25 cellular contexts compared by ENCODE assay signal in the genomic region with DNA sequence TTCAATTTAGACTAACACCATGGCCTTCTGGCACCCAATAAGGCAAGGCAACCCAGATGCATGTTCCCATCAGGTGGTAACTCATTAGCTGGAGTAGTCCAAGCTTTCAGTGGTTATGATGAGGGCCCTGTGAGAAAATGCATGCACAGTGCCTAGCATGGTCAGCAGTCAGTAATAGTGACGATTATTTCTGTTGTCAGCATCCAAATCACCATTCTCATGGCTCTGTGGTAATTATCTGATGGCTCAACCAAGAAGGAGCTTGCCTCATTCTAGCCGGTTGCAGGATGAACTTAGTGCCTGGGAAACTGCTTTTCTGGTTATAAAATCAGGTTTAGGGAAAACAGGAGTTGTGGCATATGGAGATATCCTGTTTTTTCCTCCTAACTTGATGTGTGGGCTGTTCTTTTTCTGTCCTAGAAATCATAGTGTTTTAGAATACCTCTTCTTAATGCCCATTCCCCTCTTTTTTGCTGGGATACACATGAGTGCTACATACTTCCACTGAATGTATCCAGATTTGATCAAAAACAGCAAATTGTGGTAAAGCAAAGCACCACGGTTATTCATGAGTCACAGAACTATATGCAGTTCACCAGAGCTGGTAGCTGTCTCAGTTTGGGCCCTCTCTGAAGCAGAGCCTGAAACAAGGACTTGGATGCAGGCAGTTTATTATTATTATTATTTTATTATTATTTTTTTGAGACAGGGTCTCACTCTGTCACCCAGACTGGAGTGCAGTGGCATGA.
DNase-seq lines count a peak whose midpoint lies in the region; ATAC-seq, FAIRE-seq and TF ChIP-seq lines count a peak whose summit lies in the region.
"Had no signal": no experiment of that assay in that cellular context is flagged by ENCODE, and none has a peak within 500 bp of the region (broad histone marks: within the 10 kb centered on the region; RNA-seq: fewer than 3 reads in every experiment).

No MANE protein-coding gene starts in this region.

- no peak overlapping the region for H2BK120ac ChIP-seq in mesendoderm (ENCODE audit: low read depth, low read length)

- peak; percentile 59 for FAIRE-seq in keratinocyte (lab: Jason Lieb, UNC)
- FAIRE-seq: G401.6 had no signal

- no peak for TF ChIP-seq CTCF in keratinocyte (optimal IDR thresholded peaks at IDR 0.05 in 1 of 3, IDR thresholded peaks at IDR 0.05 in 1 of 3, conservative IDR thresholded peaks at IDR 0.05 in 1 of 3; ENCODE audit: extremely low read depth in 1 of 3, insufficient read depth in 2 of 3, low read length in 3 of 3)

- WGBS in GM23248 (ENCODE audit: low coverage in 1 of 2, low lambda C conversion rate in 2 of 2, missing lambda C conversion rate in 2 of 2), 2 experiments: 71 to 74% methylated on average over 3 of the region's 3 CpGs
- no CpG with 5 or more reads among the region's 3 CpGs for WGBS in mesendoderm (ENCODE audit: extremely low coverage, insufficient coverage, low lambda C conversion rate)

- H3K27me3 ChIP-seq in GM23248 (replicated peaks; ENCODE audit: insufficient read depth) (no peaks in the 10 kb centered on the region), adipocyte (replicated peaks; ENCODE audit: control insufficient read depth, insufficient read depth, low read length) (no peaks in the 10 kb centered on the region), keratinocyte (ENCODE audit: control insufficient read depth, extremely low read depth, insufficient read depth, low read length) (no peaks in the 10 kb centered on the region), mesendoderm (ENCODE audit: insufficient read depth, low read length, poor library complexity) (no peaks in the 10 kb centered on the region)

- H3K9me3 ChIP-seq in GM23248 (ENCODE audit: low read depth): no peaks in the 10 kb centered on the region
- H3K9me3 ChIP-seq in adipocyte (ENCODE audit: control insufficient read depth, low read length): no peaks in the 10 kb centered on the region
- H3K9me3 ChIP-seq in keratinocyte (ENCODE audit: control insufficient read depth, low read depth, low read length): no peaks in the 10 kb centered on the region
- H3K9me3 ChIP-seq: thoracic aorta had no signal

- H4K20me1 ChIP-seq in GM23248 (ENCODE audit: insufficient read depth): no peaks in the 10 kb centered on the region
- no peaks in the 10 kb centered on the region for H4K20me1 ChIP-seq in keratinocyte (ENCODE audit: control insufficient read depth, extremely low read depth, insufficient read depth, low read length)

- H3F3A ChIP-seq in GM23248 (ENCODE audit: insufficient read depth): peaks cover 18% of the 10 kb centered on the region

- H3K36me3 ChIP-seq in GM23248 (ENCODE audit: low read depth): no peaks in the 10 kb centered on the region
- H3K36me3 ChIP-seq in adipocyte (ENCODE audit: control insufficient read depth, insufficient read depth, low read length, severe bottlenecking): no peaks in the 10 kb centered on the region
- no peaks in the 10 kb centered on the region for H3K36me3 ChIP-seq in keratinocyte (ENCODE audit: control insufficient read depth in 2 of 2, extremely low read depth in 1 of 2, insufficient read depth in 2 of 2, low read length in 2 of 2)
- no peaks in the 10 kb centered on the region for H3K36me3 ChIP-seq in mesendoderm (ENCODE audit: control insufficient read depth, insufficient read depth, low read length)
- H3K36me3 ChIP-seq: thoracic aorta had no signal

- H3K9me2 ChIP-seq in GM23248 (ENCODE audit: insufficient read depth): no peaks in the 10 kb centered on the region

- H3K9ac ChIP-seq in GM23248: no peak overlapping the region
- no peak overlapping the region for H3K9ac ChIP-seq in adipocyte (ENCODE audit: low read length)
- no peak overlapping the region for H3K9ac ChIP-seq in keratinocyte (ENCODE audit: control insufficient read depth, extremely low read depth, insufficient read depth, low read length)
- no peak overlapping the region for H3K9ac ChIP-seq in mesendoderm (ENCODE audit: low read length)

- no peak overlapping the region for H3K23ac ChIP-seq in mesendoderm (ENCODE audit: low read length)

- in situ Hi-C loops in GM23248 (cut with MboI): no loop called here

- H4K8ac ChIP-seq in mesendoderm (ENCODE audit: low read depth, low read length): no peak overlapping the region

- ATAC-seq in GM18505 (IDR thresholded peaks at IDR 0.05; ENCODE audit: unreplicated experiment): no peak
- ATAC-seq: HCT116, left cardiac atrium, PC-3 had no signal

- H3K4me1 ChIP-seq in GM23248 (ENCODE audit: insufficient read depth) (peaks cover 33% of the 10 kb centered on the region), adipocyte (ENCODE audit: control insufficient read depth, insufficient read depth, low read length) (peaks cover 18% of the 10 kb centered on the region), keratinocyte (ENCODE audit: control insufficient read depth, extremely low read depth, insufficient read depth, low read length) (no peaks in the 10 kb centered on the region), mesendoderm (ENCODE audit: control insufficient read depth, low read depth, low read length) (no peaks in the 10 kb centered on the region)

- H3K79me2 ChIP-seq in GM23248 (ENCODE audit: insufficient read depth) (no peaks in the 10 kb centered on the region), keratinocyte (ENCODE audit: control insufficient read depth, insufficient read depth, low read length) (no peaks in the 10 kb centered on the region), mesendoderm (ENCODE audit: control insufficient read depth, insufficient read depth, low read length) (no peaks in the 10 kb centered on the region)

- H3K4me2 ChIP-seq in GM23248 (ENCODE audit: unreplicated experiment) (peak overlapping the region; percentile 8), keratinocyte (ENCODE audit: control insufficient read depth, extremely low read depth, insufficient read depth, low read depth, low read length) (no peak overlapping the region), mesendoderm (ENCODE audit: low read length) (no peak overlapping the region)

- H3K18ac ChIP-seq in mesendoderm (ENCODE audit: low read length): no peak overlapping the region

- no peaks in the 10 kb centered on the region for H3K79me1 ChIP-seq in mesendoderm (ENCODE audit: low read length)

- peak overlapping the region; percentile 14; the same call in 1 of the 2 replicates for H3K27ac ChIP-seq in GM23248
- H3K27ac ChIP-seq in keratinocyte (ENCODE audit: control insufficient read depth, insufficient read depth, low read length): no peak overlapping the region
- H3K27ac ChIP-seq in mesendoderm (ENCODE audit: low read depth, low read length): no peak overlapping the region
- H3K27ac ChIP-seq: thoracic aorta had no signal

- no peak overlapping the region for H3K56ac ChIP-seq in mesendoderm (ENCODE audit: low read length)

- H2AFZ ChIP-seq in GM23248: peak overlapping the region; percentile 56
- H2AFZ ChIP-seq in keratinocyte (ENCODE audit: control insufficient read depth, low read length): no peak overlapping the region

- H3K4ac ChIP-seq in mesendoderm (ENCODE audit: low read depth, low read length): no peak overlapping the region

- H3K9me1 ChIP-seq in keratinocyte (ENCODE audit: control insufficient read depth, extremely low read depth, insufficient read depth, low read length): no peaks in the 10 kb centered on the region

- no peak overlapping the region for H2BK5ac ChIP-seq in mesendoderm (ENCODE audit: low read length)

- H3K4me3 ChIP-seq in GM23248 (no peak overlapping the region), adipocyte (ENCODE audit: low read length) (no peak overlapping the region), keratinocyte (ENCODE audit: control insufficient read depth in 2 of 3, extremely low read depth in 1 of 3, insufficient read depth in 2 of 3, low read depth in 1 of 3, low read length in 3 of 3) (no peak overlapping the region), mesendoderm (ENCODE audit: low read length) (no peak overlapping the region)
- H3K4me3 ChIP-seq: coronary artery, thoracic aorta had no signal

- peak; percentile 34 for DNase-seq in AG08395 (ENCODE audit: low spot score)
- DNase-seq in GM23248: peak; percentile 69
- peak; percentile 36 for DNase-seq in adipocyte (ENCODE audit: low read depth)
- DNase-seq in keratinocyte (ENCODE audit: low read depth, low spot score): no peak
- no peak for DNase-seq in mesendoderm
- DNase-seq in activated CD4-positive, alpha-beta T cell treated with anti-CD3 and anti-CD28 coated beads, Interleukin-2, amount 50 U/mL, for 1 hour: no peak
- no peak for DNase-seq in germinal center (ENCODE audit: low spot score)
- DNase-seq: activated CD4-positive, alpha-beta T cell treated with anti-CD3 and anti-CD28 coated beads, Interleukin-2, amount 50 U/mL, for 48 hours; activated CD4-positive, CD25-positive, alpha-beta regulatory T cell; activated naive CD4-positive, alpha-beta T cell treated with anti-CD3 and anti-CD28 coated beads for 36 hours; amniotic stem cell; CD8-positive, alpha-beta memory T cell; foreskin melanocyte; Kasumi-1; left cardiac atrium; PC-3; SHP77; stimulated activated naive CD4-positive, alpha-beta T cell treated with Interleukin-2 at 50 U/mL for 16 hours; SW 1271; T-helper 9 cell had no signal

- no peak overlapping the region for H2BK15ac ChIP-seq in mesendoderm (replicated peaks; ENCODE audit: low read depth)

- TF ChIP-seq POLR2A in GM18505 (IDR thresholded peaks at IDR 0.05; ENCODE audit: borderline replicate concordance, extremely low read depth, insufficient read depth, insufficient read length): no peak

- no peak overlapping the region for H2AK5ac ChIP-seq in mesendoderm (ENCODE audit: low read length)

- dilution Hi-C loops in keratinocyte (cut with MboI; ENCODE audit: extremely low pct_ligation_motif_present, low sequenced_read_pairs): no loop called here

- no peak overlapping the region for H4K5ac ChIP-seq in mesendoderm (ENCODE audit: low read length)

Comparison
In these comparisons a context has a peak if more than half of its experiments do, and no peak if none do; other contexts are left out.
1. DNase-seq: peak in AG08395 (single experiment), GM23248 (single experiment) and adipocyte (single experiment); none in keratinocyte (single experiment), mesendoderm (single experiment), activated CD4-positive, alpha-beta T cell treated with anti-CD3 and anti-CD28 coated beads, Interleukin-2, amount 50 U/mL, for 1 hour (single experiment) and germinal center (single experiment).